12 cellular contexts compared by ENCODE assay signal in genomic region chr1:65526049-65526556, GRCh38.
DNase-seq lines count a peak whose midpoint lies in the region; ATAC-seq, FAIRE-seq and TF ChIP-seq lines count a peak whose summit lies in the region.
"Had no signal": no experiment of that assay in that cellular context is flagged by ENCODE, and none has a peak within 500 bp of the region (broad histone marks: within the 10 kb centered on the region; RNA-seq: fewer than 3 reads in every experiment).

No MANE protein-coding gene starts in this region.

- CTCF ChIA-PET in A549 (lab: Yijun Ruan, JAX), result no interaction called here
- CTCF ChIA-PET in CD4-positive, alpha-beta T cell (lab: Charles Lee), result no interaction called here

- FAIRE-seq in A549 (lab: Jason Lieb, UNC), result no peak

- H3K4me3 ChIP-seq in A549 (peak overlapping the region; percentile 54; the same call in 2 of the 3 replicates), NT2/D1 (ENCODE audit: insufficient read length, low read depth) (peak overlapping the region; percentile 61), gastroesophageal sphincter (peak overlapping the region; percentile 32 to 62), ovary (peak overlapping the region; percentile 43)

- DNase-seq in A549 (ENCODE audit: low read depth in 1 of 2, low spot score in 1 of 2) (no peak), NT2/D1 (ENCODE audit: low read depth, low spot score) (no peak), ovary (no peak), amygdala (lab: John Stamatoyannopoulos, UW) (no peak), NCI-H2227 (lab: John Stamatoyannopoulos, UW; ENCODE audit: unreplicated experiment) (no peak)
- DNase-seq in CD4-positive, alpha-beta T cell, result no peak
- DNase-seq: activated T-cell treated with anti-CD3 and anti-CD28 coated beads for 4 hours; mesendoderm; NCI-H2081; stimulated activated CD4-positive, alpha-beta T cell treated with anti-CD3 and anti-CD28 coated beads, Interleukin-4, amount 100 ng/mL, for 4 hours had no signal

- peaks cover 62% of the 10 kb centered on the region for H3K27me3 Mint-ChIP-seq in CD4-positive, alpha-beta T cell

- H3K4me2 ChIP-seq in A549, result peak overlapping the region; percentile 95

- POLR2A ChIA-PET in A549 (lab: Yijun Ruan, JAX), result no interaction called here
- POLR2A ChIA-PET in CD4-positive, alpha-beta T cell (lab: Charles Lee), result no interaction called here

- H3K27ac Mint-ChIP-seq in CD4-positive, alpha-beta T cell, result no peak overlapping the region

- peak overlapping the region; percentile 18 for H3K9ac ChIP-seq in NT2/D1 (ENCODE audit: insufficient read length, low read depth)

- no peak for ATAC-seq in A549
- no peak for ATAC-seq in gastroesophageal sphincter
- no peak for ATAC-seq in CD4-positive, alpha-beta T cell (ENCODE audit: poor library complexity)
- no peak for ATAC-seq in GM21447 (IDR thresholded peaks at IDR 0.05; ENCODE audit: unreplicated experiment)

- H3K36me3 Mint-ChIP-seq in CD4-positive, alpha-beta T cell (ENCODE audit: low read depth), result no peaks in the 10 kb centered on the region

- TF ChIP-seq CTCF in A549 (IDR thresholded peaks at IDR 0.05) (no peak), gastroesophageal sphincter (IDR thresholded peaks at IDR 0.05) (no peak), ovary (IDR thresholded peaks at IDR 0.05) (no peak)
- TF ChIP-seq CTCF in CD4-positive, alpha-beta T cell (IDR thresholded peaks at IDR 0.05), result no peak

- H3K4me1 Mint-ChIP-seq in CD4-positive, alpha-beta T cell (ENCODE audit: low read depth), result peaks cover 11% of the 10 kb centered on the region

- peaks cover 51% of the 10 kb centered on the region for H3K27me3 ChIP-seq in NT2/D1 (ENCODE audit: insufficient read depth, insufficient read length)
- H3K27me3 ChIP-seq in gastroesophageal sphincter, result peaks cover 35% of the 10 kb centered on the region
- no peaks in the 10 kb centered on the region for H3K27me3 ChIP-seq in ovary
- H3K27me3 ChIP-seq in CD4-positive, alpha-beta T cell (ENCODE audit: control insufficient read depth, insufficient read depth, low read length), result peaks cover 32% of the 10 kb centered on the region

- H3K9me3 ChIP-seq in A549, result no peaks in the 10 kb centered on the region
- H3K9me3 ChIP-seq in NT2/D1 (ENCODE audit: insufficient read depth, low read length), result no peaks in the 10 kb centered on the region
- H3K9me3 ChIP-seq in gastroesophageal sphincter, result no peaks in the 10 kb centered on the region
- no peaks in the 10 kb centered on the region for H3K9me3 ChIP-seq in ovary
- H3K9me3 ChIP-seq in CD4-positive, alpha-beta T cell (ENCODE audit: control insufficient read depth, low read length), result no peaks in the 10 kb centered on the region

- TF ChIP-seq RAD21 in A549 (conservative IDR thresholded peaks at IDR 0.05 in 1 of 2, IDR thresholded peaks at IDR 0.05 in 1 of 2), result no peak

- TF ChIP-seq EP300 in A549 (IDR thresholded peaks at IDR 0.05) (no peak), gastroesophageal sphincter (IDR thresholded peaks at IDR 0.05) (no peak), ovary (IDR thresholded peaks at IDR 0.05) (no peak)

- WGBS in A549 (ENCODE audit: missing lambda C conversion rate), result 75% methylated on average over 4 of the region's 10 CpGs
- 10 to 31% methylated on average over 5 to 9 of the region's 10 CpGs for WGBS in gastroesophageal sphincter (ENCODE audit: low coverage in 1 of 2), 2 donors
- WGBS in ovary, 3 donors, result 8 to 12% (median 11%) methylated on average over 10 of the region's 10 CpGs

- no peaks in the 10 kb centered on the region for H3K9me3 Mint-ChIP-seq in CD4-positive, alpha-beta T cell

- intact Hi-C loops in ovary (cut with DNase I), result no loop called here
- intact Hi-C loops in CD4-positive, alpha-beta T cell (cut with DNase I, micrococcal nuclease), result no loop called here

- TF ChIP-seq POLR2A in A549 (IDR thresholded peaks at IDR 0.05; ENCODE audit: low read length), result no peak
- TF ChIP-seq POLR2A in gastroesophageal sphincter (IDR thresholded peaks at IDR 0.05), result no peak
- no peak for TF ChIP-seq POLR2A in ovary (IDR thresholded peaks at IDR 0.05)

- H3K4me1 ChIP-seq in A549 (no peaks in the 10 kb centered on the region), NT2/D1 (ENCODE audit: insufficient read depth, insufficient read length) (no peaks in the 10 kb centered on the region), gastroesophageal sphincter (peaks cover 0 to 12% (median 6%) of the 10 kb centered on the region in 3 donors), ovary (ENCODE audit: insufficient read depth) (peaks cover 7% of the 10 kb centered on the region)

- H3K27ac ChIP-seq in A549, result peak overlapping the region in 1 of 2 experiments; percentile 72; a peak in 2 of 6 replicates
- H3K27ac ChIP-seq in gastroesophageal sphincter, result peak overlapping the region in 3 of 4 donors; percentile 70 to 79 (median 74)
- peak overlapping the region; percentile 39 to 63 for H3K27ac ChIP-seq in ovary
- H3K27ac ChIP-seq in CD4-positive, alpha-beta T cell (ENCODE audit: low read depth, low read length), result no peak overlapping the region

- no peaks in the 10 kb centered on the region for H3K36me3 ChIP-seq in NT2/D1 (ENCODE audit: insufficient read depth, insufficient read length, low read length)
- H3K36me3 ChIP-seq in gastroesophageal sphincter, result no peaks in the 10 kb centered on the region
- no peaks in the 10 kb centered on the region for H3K36me3 ChIP-seq in ovary

- no peak overlapping the region for H3K4me3 Mint-ChIP-seq in CD4-positive, alpha-beta T cell

TF ChIP-seq in A549, 52 proteins besides CTCF, POLR2A, EP300 and RAD21:
- TF ChIP-seq, protein P1, sequence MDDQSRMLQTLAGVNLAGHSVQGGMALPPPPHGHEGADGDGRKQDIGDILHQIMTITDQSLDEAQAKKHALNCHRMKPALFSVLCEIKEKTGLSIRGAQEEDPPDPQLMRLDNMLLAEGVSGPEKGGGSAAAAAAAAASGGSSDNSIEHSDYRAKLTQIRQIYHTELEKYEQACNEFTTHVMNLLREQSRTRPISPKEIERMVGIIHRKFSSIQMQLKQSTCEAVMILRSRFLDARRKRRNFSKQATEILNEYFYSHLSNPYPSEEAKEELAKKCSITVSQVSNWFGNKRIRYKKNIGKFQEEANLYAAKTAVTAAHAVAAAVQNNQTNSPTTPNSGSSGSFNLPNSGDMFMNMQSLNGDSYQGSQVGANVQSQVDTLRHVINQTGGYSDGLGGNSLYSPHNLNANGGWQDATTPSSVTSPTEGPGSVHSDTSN (IDR thresholded peaks at IDR 0.05), result no peak
- TF ChIP-seq NR3C1 (IDR thresholded peaks at IDR 0.05), result no peak
- TF ChIP-seq, protein P2, sequence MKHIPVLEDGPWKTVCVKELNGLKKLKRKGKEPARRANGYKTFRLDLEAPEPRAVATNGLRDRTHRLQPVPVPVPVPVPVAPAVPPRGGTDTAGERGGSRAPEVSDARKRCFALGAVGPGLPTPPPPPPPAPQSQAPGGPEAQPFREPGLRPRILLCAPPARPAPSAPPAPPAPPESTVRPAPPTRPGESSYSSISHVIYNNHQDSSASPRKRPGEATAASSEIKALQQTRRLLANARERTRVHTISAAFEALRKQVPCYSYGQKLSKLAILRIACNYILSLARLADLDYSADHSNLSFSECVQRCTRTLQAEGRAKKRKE (CRISPR knock-in tag; IDR thresholded peaks at IDR 0.05; ENCODE audit: low read depth), result no peak
- no peak for TF ChIP-seq NFE2L2 (conservative IDR thresholded peaks at IDR 0.05; ENCODE audit: low read length)
- TF ChIP-seq RARB (CRISPR knock-in tag; IDR thresholded peaks at IDR 0.05), result no peak
- TF ChIP-seq PHF8 (IDR thresholded peaks at IDR 0.05; ENCODE audit: borderline replicate concordance, low read depth), result no peak
- no peak for TF ChIP-seq SREBF2 (IDR thresholded peaks at IDR 0.05)
- no peak for TF ChIP-seq JUNB (IDR thresholded peaks at IDR 0.05)
- no peak for TF ChIP-seq EHF (CRISPR knock-in tag; IDR thresholded peaks at IDR 0.05)
- no peak for TF ChIP-seq KDM1A (IDR thresholded peaks at IDR 0.05; ENCODE audit: low read depth)
- no peak for TF ChIP-seq NPAS2 (CRISPR knock-in tag; IDR thresholded peaks at IDR 0.05; ENCODE audit: borderline replicate concordance)
- TF ChIP-seq ZSCAN20 (CRISPR knock-in tag; IDR thresholded peaks at IDR 0.05), result no peak
- TF ChIP-seq, protein P3, sequence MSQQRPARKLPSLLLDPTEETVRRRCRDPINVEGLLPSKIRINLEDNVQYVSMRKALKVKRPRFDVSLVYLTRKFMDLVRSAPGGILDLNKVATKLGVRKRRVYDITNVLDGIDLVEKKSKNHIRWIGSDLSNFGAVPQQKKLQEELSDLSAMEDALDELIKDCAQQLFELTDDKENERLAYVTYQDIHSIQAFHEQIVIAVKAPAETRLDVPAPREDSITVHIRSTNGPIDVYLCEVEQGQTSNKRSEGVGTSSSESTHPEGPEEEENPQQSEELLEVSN (IDR thresholded peaks at IDR 0.05; ENCODE audit: borderline replicate concordance, low read depth), result no peak
- no peak for TF ChIP-seq MAZ (IDR thresholded peaks at IDR 0.05; ENCODE audit: borderline replicate concordance, low read depth, low read length)
TF ChIP-seq in A549: peak in this region for 0.
